In the genomic region with DNA sequence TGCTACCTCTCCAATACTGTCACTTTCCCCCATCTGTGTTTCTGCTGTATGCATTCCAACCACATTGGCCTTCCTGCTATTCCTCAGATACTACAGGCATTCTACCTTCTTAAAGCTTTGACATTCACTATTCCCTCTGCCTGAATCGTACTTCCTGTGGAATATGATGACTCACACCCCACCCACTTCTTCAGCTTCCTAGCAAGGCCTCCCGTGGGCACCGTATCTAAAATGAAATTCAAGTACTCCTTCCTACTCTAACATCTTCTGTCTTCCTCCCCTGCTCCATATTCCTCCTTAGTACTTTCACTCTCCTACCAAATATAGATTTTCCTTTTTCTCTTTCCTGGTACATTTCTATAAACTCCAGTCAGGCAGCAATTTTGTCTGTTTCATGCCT, we compare ENCODE assay signal across 26 cellular contexts.
A peak's percentile ranks its signal among the peaks of the same experiment; 100 is the strongest.
DNase-seq lines count a peak whose midpoint lies in the region; ATAC-seq, FAIRE-seq and TF ChIP-seq lines count a peak whose summit lies in the region.
"Had no signal": no experiment of that assay in that cellular context is flagged by ENCODE, and none has a peak within 500 bp of the region (broad histone marks: within the 10 kb centered on the region; RNA-seq: fewer than 3 reads in every experiment).

No MANE protein-coding gene starts in this region.

- CTCF ChIA-PET in MCF 10A (lab: Yijun Ruan, JAX): interaction anchor here (0.6 kb wide), 1 partner anchor 761 kb away, joined by 3 read pairs; no protein-coding TSS in a partner anchor

- no peak overlapping the region for H3K4me3 Mint-ChIP-seq in MCF 10A (ENCODE audit: unreplicated experiment)
- H3K4me3 Mint-ChIP-seq: activated T-cell treated with anti-CD3 and anti-CD28 coated beads, Interleukin-2, amount 50 U/mL, for 4 hours had no signal

- DNase-seq in MCF 10A (ENCODE audit: unreplicated experiment) (peak; percentile 23), breast epithelium (ENCODE audit: low spot score in 2 of 2) (no peak), SW480 (ENCODE audit: low spot score) (peak; percentile 36), fibroblast of the aortic adventitia (ENCODE audit: low read depth) (peak; percentile 4), urothelium cell line (ENCODE audit: low spot score) (peak; percentile 21), SW 1271 (lab: John Stamatoyannopoulos, UW) (no peak), sciatic nerve (ENCODE audit: low spot score) (no peak), NCI-H1105 (lab: John Stamatoyannopoulos, UW) (no peak)
- DNase-seq: 8988T; activated naive CD4-positive, alpha-beta T cell treated with Interleukin-2 at 50 U/mL for 16 hours; activated T-cell treated with anti-CD3 and anti-CD28 coated beads, Interleukin-2, amount 50 U/mL, for 4 hours; Calu3; central memory CD4-positive, alpha-beta T cell; mesendoderm; NCI-H1092; NCI-H187 treated with DMSO at 0.1 percent for 48 hours; NCI-H2227 treated with DMSO at 0.1 percent for 48 hours; NCI-H748 treated with DMSO at 0.1 percent for 48 hours; psoas muscle; small intestine; stimulated activated CD4-positive, alpha-beta T cell treated with anti-CD3 and anti-CD28 coated beads, Interleukin-1b, Interleukin-23, amount 100 ng/mL, for 48 hours had no signal

- no peak for TF ChIP-seq POLR2A in breast epithelium (IDR thresholded peaks at IDR 0.05)

- POLR2A ChIA-PET in MCF 10A (lab: Yijun Ruan, JAX): no interaction called here

- no peaks in the 10 kb centered on the region for H3K27me3 Mint-ChIP-seq in MCF 10A (ENCODE audit: insufficient read depth, unreplicated experiment)

- H3K27ac ChIP-seq in breast epithelium: no peak overlapping the region
- H3K27ac ChIP-seq: BLaER1, HL-60, psoas muscle had no signal

- no peaks in the 10 kb centered on the region for H3K36me3 Mint-ChIP-seq in MCF 10A (ENCODE audit: insufficient read depth, unreplicated experiment)

- H3K4me3 ChIP-seq in breast epithelium (no peak overlapping the region), fibroblast of the aortic adventitia (ENCODE audit: low read depth, low read length) (no peak overlapping the region)
- H3K4me3 ChIP-seq: BLaER1, psoas muscle had no signal

- H3K36me3 ChIP-seq in breast epithelium: no peaks in the 10 kb centered on the region
- H3K36me3 ChIP-seq: BLaER1 had no signal

- FAIRE-seq in urothelium cell line (lab: Jason Lieb, UNC): no peak
- FAIRE-seq: GM19239, small intestine, TTC549 had no signal

- no TSS peak for BruUV-seq in MCF 10A (replicated peaks; lab: Mats Ljungman, UMichigan)

- no peak overlapping the region for H3K27ac Mint-ChIP-seq in MCF 10A (ENCODE audit: low read depth, unreplicated experiment)

- H3K27me3 ChIP-seq in breast epithelium: no peaks in the 10 kb centered on the region
- H3K27me3 ChIP-seq: BLaER1 had no signal

- no peaks in the 10 kb centered on the region for H3K9me3 ChIP-seq in breast epithelium
- H3K9me3 ChIP-seq: BLaER1, psoas muscle had no signal

- intact Hi-C loops in MCF 10A (cut with micrococcal nuclease): no loop called here
- intact Hi-C loops in breast epithelium (cut with DNase I; ENCODE audit: low total_unique reads): no loop called here
- intact Hi-C loops in sciatic nerve (cut with DNase I): no loop called here

- no peak for TF ChIP-seq CTCF in MCF 10A (IDR thresholded peaks at IDR 0.05; ENCODE audit: unreplicated experiment)
- TF ChIP-seq CTCF in breast epithelium (IDR thresholded peaks at IDR 0.05): no peak
- TF ChIP-seq CTCF in fibroblast of the aortic adventitia (IDR thresholded peaks at IDR 0.05; ENCODE audit: insufficient read depth, low read length): no peak

- no peak for ATAC-seq in sciatic nerve
- ATAC-seq: activated T-cell treated with anti-CD3 and anti-CD28 coated beads, Interleukin-2, amount 50 U/mL, for 4 hours; HCT116; psoas muscle had no signal

- H3K9me3 Mint-ChIP-seq in MCF 10A (ENCODE audit: unreplicated experiment): peaks cover 9% of the 10 kb centered on the region
- H3K9me3 Mint-ChIP-seq: activated T-cell treated with anti-CD3 and anti-CD28 coated beads, Interleukin-2, amount 50 U/mL, for 4 hours had no signal

- H3K4me1 ChIP-seq in breast epithelium: no peaks in the 10 kb centered on the region
- H3K4me1 ChIP-seq: psoas muscle had no signal

- H3K4me1 Mint-ChIP-seq in MCF 10A (ENCODE audit: insufficient read depth, unreplicated experiment): no peaks in the 10 kb centered on the region

Comparison
In these comparisons a context has a peak if more than half of its experiments do, and no peak if none do; other contexts are left out.
1. DNase-seq: peak in MCF 10A (single experiment), SW480 (single experiment), fibroblast of the aortic adventitia (single experiment) and urothelium cell line (single experiment); none in breast epithelium (0 of 2), SW 1271 (0 of 2), sciatic nerve (single experiment) and NCI-H1105 (single experiment).